ENCODE assay signal across 11 cellular contexts in the genomic region with DNA sequence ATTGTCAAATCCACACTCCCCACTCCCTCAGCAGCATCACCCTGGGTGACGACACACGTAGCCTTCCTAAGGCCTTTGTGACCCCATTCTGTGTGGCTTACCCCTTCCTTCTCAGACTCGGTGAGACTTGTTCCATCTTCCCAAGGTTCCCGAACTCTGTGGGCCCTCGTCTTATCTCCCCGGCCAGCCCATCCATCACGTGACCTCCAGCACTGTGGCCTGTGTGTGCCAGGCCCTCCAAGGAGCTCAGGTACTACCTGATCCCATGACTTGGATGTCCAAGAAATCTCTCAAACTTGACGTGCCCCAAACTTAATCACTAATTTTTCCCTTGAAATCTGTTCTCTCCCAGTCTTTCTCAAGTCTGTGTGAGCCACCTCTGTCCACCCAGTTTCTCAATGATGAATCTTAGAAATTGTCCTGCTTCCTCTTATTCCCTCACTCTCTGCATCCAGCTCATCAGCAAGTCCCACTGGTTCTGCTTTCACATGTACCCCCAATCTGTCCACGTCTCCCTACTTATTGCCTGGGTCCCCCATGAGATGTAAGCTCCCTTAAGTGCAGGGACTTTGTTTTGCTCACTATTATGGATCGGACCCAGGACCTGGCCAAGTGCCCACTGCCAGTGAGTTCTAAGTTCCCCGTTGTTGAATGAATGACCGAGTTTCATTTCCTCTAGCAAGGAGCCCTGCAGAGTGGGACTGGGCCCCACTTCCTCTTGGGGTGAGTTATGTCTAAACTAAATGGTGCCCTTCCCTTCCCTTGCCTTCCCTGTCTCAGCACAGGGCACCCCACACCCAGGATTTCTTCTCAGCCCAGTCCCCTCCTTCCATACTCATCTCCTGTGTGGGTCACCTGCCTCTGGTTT.
DNase-seq lines count a peak whose midpoint lies in the region; ATAC-seq and TF ChIP-seq lines count a peak whose summit lies in the region.
"Had no signal": no experiment of that assay in that cellular context is flagged by ENCODE, and none has a peak within 500 bp of the region (broad histone marks: within the 10 kb centered on the region; RNA-seq: fewer than 3 reads in every experiment).

No MANE protein-coding gene starts in this region.

- no peaks in the 10 kb centered on the region for H3K27me3 ChIP-seq in right cardiac atrium (ENCODE audit: control insufficient read depth, insufficient read depth)
- H3K27me3 ChIP-seq in BE2C = no peaks in the 10 kb centered on the region
- H3K27me3 ChIP-seq: adrenal gland had no signal

- H3K4me3 ChIP-seq in GM12864 (ENCODE audit: low read depth, low read length) = no peak overlapping the region
- no peak overlapping the region for H3K4me3 ChIP-seq in right cardiac atrium (ENCODE audit: low read length)
- no peak overlapping the region for H3K4me3 ChIP-seq in BE2C (ENCODE audit: low read depth, low read length)
- H3K4me3 ChIP-seq: adrenal gland had no signal

- DNase-seq in GM12864 (ENCODE audit: low read depth) = peak; percentile 10
- peak; percentile 31 to 42 for DNase-seq in Kasumi-1 (lab: John Stamatoyannopoulos, UW)
- peak; percentile 28 to 73 (median 65) for DNase-seq in right cardiac atrium
- DNase-seq in amniotic stem cell (lab: John Stamatoyannopoulos, UW) = no peak
- DNase-seq in activated CD4-positive, CD25-positive, alpha-beta regulatory T cell (lab: John Stamatoyannopoulos, UW) = no peak
- no peak for DNase-seq in BE2C
- DNase-seq: CD8-positive, alpha-beta memory T cell; NCI-H1436 had no signal

- intact Hi-C loops in right cardiac atrium (cut with DNase I) = loop anchor here in 1 of 4 donors (5.0 kb wide), 1 partner anchor 46 kb away; no protein-coding TSS in a partner anchor

- no peak overlapping the region for H3K27ac ChIP-seq in right cardiac atrium (ENCODE audit: low read length)
- H3K27ac ChIP-seq: adrenal gland had no signal

- WGBS in right cardiac atrium = 83% methylated on average over 12 of the region's 12 CpGs

- no peak for TF ChIP-seq CTCF in GM12864 (IDR thresholded peaks at IDR 0.05; ENCODE audit: low read depth, low read length, missing control alignments)
- no peak for TF ChIP-seq CTCF in BE2C (IDR thresholded peaks at IDR 0.05; ENCODE audit: low read depth, low read length)

- ATAC-seq in GM21737 (IDR thresholded peaks at IDR 0.05; ENCODE audit: unreplicated experiment) (peak; percentile 83), right cardiac atrium (peak; percentile 59 to 63), HG03521 (IDR thresholded peaks at IDR 0.05; ENCODE audit: unreplicated experiment) (no peak)

- H3K4me1 ChIP-seq in right cardiac atrium (ENCODE audit: control insufficient read depth, insufficient read depth, low read length) = no peaks in the 10 kb centered on the region
- no peaks in the 10 kb centered on the region for H3K4me1 ChIP-seq in BE2C
- H3K4me1 ChIP-seq: adrenal gland had no signal

- H3K36me3 ChIP-seq in BE2C = no peaks in the 10 kb centered on the region
- H3K36me3 ChIP-seq: adrenal gland had no signal

- H3K9me3 ChIP-seq in right cardiac atrium (ENCODE audit: control insufficient read depth, low read length) (no peaks in the 10 kb centered on the region), BE2C (no peaks in the 10 kb centered on the region)
- H3K9me3 ChIP-seq: adrenal gland had no signal

Comparison
In these comparisons a context has a peak if more than half of its experiments do, and no peak if none do; other contexts are left out.
1. DNase-seq: peak in GM12864 (single experiment), Kasumi-1 (2 of 2) and right cardiac atrium (3 of 3); none in amniotic stem cell (single experiment), activated CD4-positive, CD25-positive, alpha-beta regulatory T cell (0 of 4) and BE2C (single experiment).